Comparison of ENCODE assay signal across 25 cellular contexts in the genomic region with DNA sequence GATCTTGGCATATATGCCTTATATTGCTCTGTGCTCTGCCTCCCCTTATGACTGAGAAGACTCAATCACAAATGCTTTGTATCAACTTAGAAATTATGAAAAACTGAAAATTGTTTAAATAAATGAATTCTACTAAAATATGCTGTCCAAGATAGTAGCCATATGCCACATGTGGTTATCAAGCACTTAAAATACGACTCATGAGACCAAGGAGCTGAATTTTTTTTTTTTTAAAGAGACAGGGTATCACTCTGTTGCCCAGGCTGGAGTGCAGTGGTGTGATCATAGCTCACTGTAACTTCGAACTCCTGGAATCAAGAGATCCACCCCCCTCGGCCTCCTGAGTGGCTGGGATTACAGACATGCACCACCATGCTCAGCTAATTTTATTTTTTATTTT.
"Had no signal": no experiment of that assay in that cellular context is flagged by ENCODE, and none has a peak within 500 bp of the region (broad histone marks: within the 10 kb centered on the region; RNA-seq: fewer than 3 reads in every experiment).

No MANE protein-coding gene starts in this region.

- H3K4me3 Mint-ChIP-seq: IgD-negative memory B cell, T-cell had no signal

- H3K9me3 ChIP-seq: MG63 had no signal

- DNase-seq: KBM-7, MG63, NCI-H1092, NCI-H1105 treated with DMSO at 0.1 percent for 48 hours, NCI-H1417 treated with DMSO at 0.1 percent for 48 hours, NCI-H146, NCI-H1694 treated with DMSO at 0.1 percent for 48 hours, NCI-H1930, NCI-H2081, NCI-H2107, NCI-H226, NCI-H446, NCI-H510A, NCI-H524 treated with DMSO at 0.1 percent for 48 hours, NCI-H69, NCI-H774, PC-3, SHP77, SW 1271, T-cell had no signal

- H3K27me3 ChIP-seq: MG63 had no signal

- H3K27ac ChIP-seq: HL-60, RWPE1 had no signal

- FAIRE-seq: HTR-8/SVneo had no signal

- H3K27ac Mint-ChIP-seq: IgD-negative memory B cell, T-cell had no signal

- H3K4me3 ChIP-seq: MG63 had no signal

- H3K27me3 Mint-ChIP-seq: IgD-negative memory B cell, T-cell had no signal

- ATAC-seq: Panc1, T-cell had no signal

- H3K36me3 ChIP-seq: MG63 had no signal

- H3K9me3 Mint-ChIP-seq: IgD-negative memory B cell, T-cell had no signal
